ENCODE assay signal across 1 cellular context in genomic region chr19:44587863-44588752, GRCh38.
TF ChIP-seq lines count a peak whose summit lies in the region.

No MANE protein-coding gene starts in this region.

TF ChIP-seq in GM23338, 12 proteins besides CTCF, POLR2A, EP300 and RAD21 (continued from another document):
- TF ChIP-seq, protein P1, sequence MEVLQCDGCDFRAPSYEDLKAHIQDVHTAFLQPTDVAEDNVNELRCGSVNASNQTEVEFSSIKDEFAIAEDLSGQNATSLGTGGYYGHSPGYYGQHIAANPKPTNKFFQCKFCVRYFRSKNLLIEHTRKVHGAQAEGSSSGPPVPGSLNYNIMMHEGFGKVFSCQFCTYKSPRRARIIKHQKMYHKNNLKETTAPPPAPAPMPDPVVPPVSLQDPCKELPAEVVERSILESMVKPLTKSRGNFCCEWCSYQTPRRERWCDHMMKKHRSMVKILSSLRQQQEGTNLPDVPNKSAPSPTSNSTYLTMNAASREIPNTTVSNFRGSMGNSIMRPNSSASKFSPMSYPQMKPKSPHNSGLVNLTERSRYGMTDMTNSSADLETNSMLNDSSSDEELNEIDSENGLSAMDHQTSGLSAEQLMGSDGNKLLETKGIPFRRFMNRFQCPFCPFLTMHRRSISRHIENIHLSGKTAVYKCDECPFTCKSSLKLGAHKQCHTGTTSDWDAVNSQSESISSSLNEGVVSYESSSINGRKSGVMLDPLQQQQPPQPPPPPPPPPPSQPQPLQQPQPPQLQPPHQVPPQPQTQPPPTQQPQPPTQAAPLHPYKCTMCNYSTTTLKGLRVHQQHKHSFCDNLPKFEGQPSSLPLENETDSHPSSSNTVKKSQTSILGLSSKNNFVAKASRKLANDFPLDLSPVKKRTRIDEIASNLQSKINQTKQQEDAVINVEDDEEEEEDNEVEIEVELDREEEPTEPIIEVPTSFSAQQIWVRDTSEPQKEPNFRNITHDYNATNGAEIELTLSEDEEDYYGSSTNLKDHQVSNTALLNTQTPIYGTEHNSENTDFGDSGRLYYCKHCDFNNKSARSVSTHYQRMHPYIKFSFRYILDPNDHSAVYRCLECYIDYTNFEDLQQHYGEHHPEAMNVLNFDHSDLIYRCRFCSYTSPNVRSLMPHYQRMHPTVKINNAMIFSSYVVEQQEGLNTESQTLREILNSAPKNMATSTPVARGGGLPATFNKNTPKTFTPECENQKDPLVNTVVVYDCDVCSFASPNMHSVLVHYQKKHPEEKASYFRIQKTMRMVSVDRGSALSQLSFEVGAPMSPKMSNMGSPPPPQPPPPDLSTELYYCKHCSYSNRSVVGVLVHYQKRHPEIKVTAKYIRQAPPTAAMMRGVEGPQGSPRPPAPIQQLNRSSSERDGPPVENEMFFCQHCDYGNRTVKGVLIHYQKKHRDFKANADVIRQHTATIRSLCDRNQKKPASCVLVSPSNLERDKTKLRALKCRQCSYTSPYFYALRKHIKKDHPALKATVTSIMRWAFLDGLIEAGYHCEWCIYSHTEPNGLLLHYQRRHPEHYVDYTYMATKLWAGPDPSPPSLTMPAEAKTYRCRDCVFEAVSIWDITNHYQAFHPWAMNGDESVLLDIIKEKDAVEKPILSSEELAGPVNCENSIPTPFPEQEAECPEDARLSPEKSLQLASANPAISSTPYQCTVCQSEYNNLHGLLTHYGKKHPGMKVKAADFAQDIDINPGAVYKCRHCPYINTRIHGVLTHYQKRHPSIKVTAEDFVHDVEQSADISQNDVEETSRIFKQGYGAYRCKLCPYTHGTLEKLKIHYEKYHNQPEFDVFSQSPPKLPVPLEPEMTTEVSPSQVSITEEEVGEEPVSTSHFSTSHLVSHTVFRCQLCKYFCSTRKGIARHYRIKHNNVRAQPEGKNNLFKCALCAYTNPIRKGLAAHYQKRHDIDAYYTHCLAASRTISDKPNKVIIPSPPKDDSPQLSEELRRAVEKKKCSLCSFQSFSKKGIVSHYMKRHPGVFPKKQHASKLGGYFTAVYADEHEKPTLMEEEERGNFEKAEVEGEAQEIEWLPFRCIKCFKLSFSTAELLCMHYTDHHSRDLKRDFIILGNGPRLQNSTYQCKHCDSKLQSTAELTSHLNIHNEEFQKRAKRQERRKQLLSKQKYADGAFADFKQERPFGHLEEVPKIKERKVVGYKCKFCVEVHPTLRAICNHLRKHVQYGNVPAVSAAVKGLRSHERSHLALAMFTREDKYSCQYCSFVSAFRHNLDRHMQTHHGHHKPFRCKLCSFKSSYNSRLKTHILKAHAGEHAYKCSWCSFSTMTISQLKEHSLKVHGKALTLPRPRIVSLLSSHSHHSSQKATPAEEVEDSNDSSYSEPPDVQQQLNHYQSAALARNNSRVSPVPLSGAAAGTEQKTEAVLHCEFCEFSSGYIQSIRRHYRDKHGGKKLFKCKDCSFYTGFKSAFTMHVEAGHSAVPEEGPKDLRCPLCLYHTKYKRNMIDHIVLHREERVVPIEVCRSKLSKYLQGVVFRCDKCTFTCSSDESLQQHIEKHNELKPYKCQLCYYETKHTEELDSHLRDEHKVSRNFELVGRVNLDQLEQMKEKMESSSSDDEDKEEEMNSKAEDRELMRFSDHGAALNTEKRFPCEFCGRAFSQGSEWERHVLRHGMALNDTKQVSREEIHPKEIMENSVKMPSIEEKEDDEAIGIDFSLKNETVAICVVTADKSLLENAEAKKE (CRISPR knock-in tag; IDR thresholded peaks at IDR 0.05): no peak
TF ChIP-seq in GM23338: peak in this region for 0.
